Comparison of ENCODE assay signal across 18 cellular contexts in genomic region chr22:32263678-32264077, GRCh38. TPM values are rescaled to one million over a fixed set of nuclear protein-coding genes. Genes with fewer than 3 reads are reported as not detected.
"Had no signal": no experiment of that assay in that cellular context is flagged by ENCODE, and none has a peak within 500 bp of the region (broad histone marks: within the 10 kb centered on the region; RNA-seq: fewer than 3 reads in every experiment).

No MANE protein-coding gene starts in this region.

RNA-seq across cellular contexts. Expression of gene SLC5A4, which starts 8.5 kb away (rescaled TPM):
- total RNA-seq: activated naive CD4-positive, alpha-beta T cell treated with anti-CD3 and anti-CD28 coated beads for 36 hours; activated naive CD4-positive, alpha-beta T cell treated with anti-CD3 and anti-CD28 coated beads, Interleukin-2, amount 50 U/mL, for 72 hours; activated naive CD8-positive, alpha-beta T cell treated with anti-CD3 and anti-CD28 coated beads for 36 hours; activated naive CD8-positive, alpha-beta T cell treated with anti-CD3 and anti-CD28 coated beads, Interleukin-2, amount 10 ng/mL, durations not matched to agents 7 days and 5 days; activated T-cell treated with anti-CD3 and anti-CD28 coated beads, Interleukin-2, amount 50 U/mL, for 4 hours; activated T-cell treated with anti-CD3 and anti-CD28 coated beads, Interleukin-2, amount 50 U/mL, for 72 hours; activated T-helper 1 cell treated with anti-CD3 and anti-CD28 coated beads, Interleukin-12 subunit alpha, Interleukin-12 subunit beta, Interleukin-2, Interleukin-4 antibody, amounts not matched to agents 30 ng/mL and 10 ng/mL and 1 ng/mL, durations not matched to agents 14 hours and 24 hours and 36 hours; activated T-helper 17 cell treated with anti-CD3 and anti-CD28 coated beads, Interleukin-2, amount 50 U/mL, for 72 hours; activated T-helper 2 cell treated with anti-CD3 and anti-CD28 coated beads, Interferon-gamma antibody, Interleukin-2, Interleukin-4, amounts not matched to agents 10 μg/mL and 5 μg/mL and 100 μg/mL, durations not matched to agents 14 hours and 24 hours and 36 hours; bronchial epithelial cell; cardiac muscle cell; chondrocyte had no signal
- polyA plus RNA-seq: cardiac muscle cell had no signal

RNA-seq across cellular contexts. Expression of gene RFPL2, which starts 58.8 kb away (rescaled TPM):
- total RNA-seq: activated naive CD4-positive, alpha-beta T cell treated with anti-CD3 and anti-CD28 coated beads for 36 hours; activated naive CD8-positive, alpha-beta T cell treated with anti-CD3 and anti-CD28 coated beads for 36 hours; activated naive CD8-positive, alpha-beta T cell treated with anti-CD3 and anti-CD28 coated beads, Interleukin-2, amount 10 ng/mL, durations not matched to agents 7 days and 5 days; activated T-cell treated with anti-CD3 and anti-CD28 coated beads, Interleukin-2, amount 50 U/mL, for 4 hours; adrenal gland; aorta; ascending aorta; body of pancreas; bronchial epithelial cell; cardiac septum; chondrocyte had no signal
- polyA plus RNA-seq: adipose tissue, aorta had no signal
